In genomic region chr15:39781967-39782292, GRCh38 we compare ENCODE assay signal across 8 cellular contexts. TPM values are rescaled to one million over a fixed set of nuclear protein-coding genes. Genes with fewer than 3 reads are reported as not detected.
A peak's percentile ranks its signal among the peaks of the same experiment; 100 is the strongest.
DNase-seq lines count a peak whose midpoint lies in the region; ATAC-seq and TF ChIP-seq lines count a peak whose summit lies in the region.

No MANE protein-coding gene starts in this region.

- no peak overlapping the region for H3K9ac ChIP-seq in mammary epithelial cell (ENCODE audit: insufficient read depth, low read length)

- TF ChIP-seq CTCF in mammary epithelial cell (conservative IDR thresholded peaks at IDR 0.05 in 1 of 2, IDR thresholded peaks at IDR 0.05 in 1 of 2; ENCODE audit: extremely low read depth in 1 of 2, insufficient read depth in 1 of 2, low read depth in 1 of 2, low read length in 2 of 2) = no peak

- H3K4me1 ChIP-seq in mammary epithelial cell (ENCODE audit: insufficient read depth, low read length) = peaks cover 21% of the 10 kb centered on the region

- peaks cover 22% of the 10 kb centered on the region for H3K79me2 ChIP-seq in mammary epithelial cell (ENCODE audit: insufficient read depth, low read length)

- in situ Hi-C loops in mammary epithelial cell (cut with MboI; ENCODE audit: low sequenced_read_pairs in 2 of 2) = loop anchor here in 1 of 2 donors (25.0 kb wide), 1 partner anchor 180 kb away; no protein-coding TSS in a partner anchor

- intact Hi-C loops in mammary epithelial cell (cut with micrococcal nuclease) = loop anchor here (2.0 to 10.0 kb wide), 5 partner anchors 23 to 493 kb away; partner anchors contain the start of genes BMF and BUB1B

- H3K36me3 Mint-ChIP-seq in IgD-negative memory B cell (no peaks in the 10 kb centered on the region), naive B cell (no peaks in the 10 kb centered on the region)

- DNase-seq in AML-193 (lab: John Stamatoyannopoulos, UW) = peak; percentile 48 to 50
- DNase-seq in mammary epithelial cell = no peak
- no peak for DNase-seq in naive B cell
- DNase-seq in kidney tubule cell (ENCODE audit: low spot score) = no peak
- DNase-seq in kidney glomerular epithelial cell (lab: John Stamatoyannopoulos, UW) = no peak

- WGBS in mammary epithelial cell (ENCODE audit: low coverage, missing lambda C conversion rate) = 50% methylated on average over 2 of the region's 2 CpGs

- H4K20me1 ChIP-seq in mammary epithelial cell (ENCODE audit: insufficient read depth, low read length) = no peaks in the 10 kb centered on the region

- H3K27ac ChIP-seq in mammary epithelial cell (ENCODE audit: insufficient read depth, low read depth, low read length) = peak overlapping the region; percentile 3

- peak overlapping the region; percentile 98 for H2AFZ ChIP-seq in mammary epithelial cell (ENCODE audit: low read depth, low read length)

- peak overlapping the region; percentile 72 for H3K4me2 ChIP-seq in mammary epithelial cell (ENCODE audit: insufficient read depth, low read depth, low read length)

- H3K9me3 ChIP-seq in mammary epithelial cell (replicated peaks; ENCODE audit: insufficient read depth, low read length) = no peaks in the 10 kb centered on the region

- no peaks in the 10 kb centered on the region for H3K9me3 Mint-ChIP-seq in IgD-negative memory B cell
- H3K9me3 Mint-ChIP-seq in naive B cell = no peaks in the 10 kb centered on the region

- peak overlapping the region; percentile 92 to 98 (median 92) for H3K27ac Mint-ChIP-seq in IgD-negative memory B cell
- peak overlapping the region; percentile 80 to 97 (median 94) for H3K27ac Mint-ChIP-seq in naive B cell

- H3K4me1 Mint-ChIP-seq in IgD-negative memory B cell (peaks cover 17 to 29% (median 21%) of the 10 kb centered on the region in 3 donors), naive B cell (peaks cover 17 to 48% (median 29%) of the 10 kb centered on the region in 3 donors)

- peaks cover 4% of the 10 kb centered on the region for H3K27me3 Mint-ChIP-seq in IgD-negative memory B cell
- peaks cover 4 to 12% (median 8%) of the 10 kb centered on the region in 3 donors for H3K27me3 Mint-ChIP-seq in naive B cell

- CTCF ChIA-PET in mammary epithelial cell (lab: Charles Lee; ENCODE audit: low non-redundant PET) = no interaction called here

- no peaks in the 10 kb centered on the region for H3K27me3 ChIP-seq in mammary epithelial cell (ENCODE audit: insufficient read depth, low read length)

- dilution Hi-C loops in mammary epithelial cell (cut with HindIII; ENCODE audit: low sequenced_read_pairs) = loop anchor here (25.0 kb wide), 1 partner anchor 405 kb away; no protein-coding TSS in a partner anchor

- peak overlapping the region; percentile 43 to 93 (median 50) for H3K4me3 ChIP-seq in mammary epithelial cell (replicated peaks in 1 of 3; ENCODE audit: insufficient read depth in 1 of 3, low read depth in 2 of 3, low read length in 3 of 3)

- no peak for ATAC-seq in naive B cell (ENCODE audit: low read depth in 2 of 2)
- no peak for ATAC-seq in GM21447 (IDR thresholded peaks at IDR 0.05; ENCODE audit: unreplicated experiment)
- no peak for ATAC-seq in GM21786 (IDR thresholded peaks at IDR 0.05; ENCODE audit: unreplicated experiment)

- H3K4me3 Mint-ChIP-seq in IgD-negative memory B cell = peak overlapping the region; percentile 88 to 98 (median 97)
- H3K4me3 Mint-ChIP-seq in naive B cell = peak overlapping the region; percentile 72 to 99 (median 97)

- BruUV-seq in mammary epithelial cell (replicated peaks; lab: Mats Ljungman, UMichigan) = no TSS peak

- no peaks in the 10 kb centered on the region for H3K36me3 ChIP-seq in mammary epithelial cell (ENCODE audit: insufficient read depth, low read length)

RNA-seq across cellular contexts. Expression of gene FSIP1, which starts 0.7 kb away (rescaled TPM):
- 0.61 TPM for polyA plus RNA-seq in IgD-negative memory B cell
- total RNA-seq in mammary epithelial cell = 1 to 10 TPM; 3.6 to 3.8 TPM
- polyA plus RNA-seq in mammary epithelial cell = 1.2 TPM
- polyA minus RNA-seq in mammary epithelial cell = not detected
- under 1 TPM; 0.14 to 0.44 (median 0.27) TPM for polyA plus RNA-seq in naive B cell (ENCODE audit: low read depth in 6 of 6)

Comparison
In these comparisons a context has a peak if more than half of its experiments do, and no peak if none do; other contexts are left out.
1. DNase-seq: peak in AML-193 (2 of 2); none in mammary epithelial cell (single experiment), naive B cell (single experiment), kidney tubule cell (single experiment) and kidney glomerular epithelial cell (single experiment).